ENCODE assay signal across 8 cellular contexts in the genomic region with DNA sequence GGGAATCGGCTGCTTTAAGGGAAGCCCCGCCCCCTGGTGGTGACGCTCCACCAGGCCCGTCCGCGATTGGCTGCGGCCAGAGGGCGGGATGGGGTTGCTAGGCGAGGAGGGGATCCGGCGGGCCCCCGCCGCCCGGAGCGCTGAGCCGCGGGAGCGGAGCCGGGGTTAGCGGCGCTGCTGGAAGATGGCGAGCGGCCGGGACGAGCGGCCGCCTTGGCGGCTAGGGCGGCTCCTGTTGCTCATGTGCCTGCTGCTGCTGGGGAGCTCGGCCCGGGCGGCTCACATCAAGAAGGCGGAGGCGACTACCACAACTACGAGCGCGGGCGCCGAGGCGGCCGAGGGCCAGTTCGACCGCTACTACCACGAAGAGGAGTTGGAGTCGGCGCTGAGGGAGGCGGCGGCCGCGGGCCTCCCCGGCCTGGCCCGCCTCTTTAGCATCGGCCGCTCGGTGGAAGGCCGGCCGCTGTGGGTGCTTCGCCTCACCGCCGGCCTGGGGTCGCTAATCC.
DNase-seq lines count a peak whose midpoint lies in the region; ATAC-seq and TF ChIP-seq lines count a peak whose summit lies in the region.

Gene CPD (plus strand): TSS at position 131 of the 506 bp plus-strand sequence. CDS start 54 bp downstream, at position 185.

- no peaks in the 10 kb centered on the region for H3K27me3 Mint-ChIP-seq in central memory CD8-positive, alpha-beta T cell

- peaks cover 61% of the 10 kb centered on the region for H3K4me1 Mint-ChIP-seq in central memory CD8-positive, alpha-beta T cell

- DNase-seq in AG09309 (ENCODE audit: low read depth) (peak; percentile 77), NCI-H446 treated with DMSO at 0.1 percent for 48 hours (lab: John Stamatoyannopoulos, UW) (peak; percentile 75), islet precursor cell (peak; percentile 99)
- peak; percentile 95 to 97 for DNase-seq in central memory CD8-positive, alpha-beta T cell (ENCODE audit: low spot score in 2 of 2)
- DNase-seq in stimulated activated CD4-positive, alpha-beta T cell treated with anti-CD3 and anti-CD28 coated beads, Interleukin-12 subunit alpha, Interleukin-12 subunit beta, amount 100 ng/mL, for 4 hours, result peak; percentile 96

- peak within 1 kb of the TSS; percentile 79 for H3K4me3 ChIP-seq in AG09309 (ENCODE audit: control insufficient read depth, low read depth, low read length)

- H3K36me3 Mint-ChIP-seq in central memory CD8-positive, alpha-beta T cell (ENCODE audit: insufficient read depth), result peaks cover 17% of the 10 kb centered on the region

- H3K27ac Mint-ChIP-seq in central memory CD8-positive, alpha-beta T cell (ENCODE audit: low read depth), result peak within 1 kb of the TSS; percentile 93

- TF ChIP-seq CTCF in AG09309 (IDR thresholded peaks at IDR 0.05; ENCODE audit: control insufficient read depth, insufficient read depth, low read depth, low read length, missing control alignments), result no peak

- H3K4me3 Mint-ChIP-seq in central memory CD8-positive, alpha-beta T cell, result peak within 1 kb of the TSS; percentile 83

- no peaks in the 10 kb centered on the region for H3K9me3 Mint-ChIP-seq in central memory CD8-positive, alpha-beta T cell

- ATAC-seq in GM19023 (IDR thresholded peaks at IDR 0.05; ENCODE audit: unreplicated experiment), result peak; percentile 88
- ATAC-seq in HG03342 (IDR thresholded peaks at IDR 0.05; ENCODE audit: unreplicated experiment), result peak; percentile 82
- ATAC-seq in activated CD4-positive, CD25-positive, alpha-beta regulatory T cell treated with anti-CD3 and anti-CD28 coated beads, Interleukin-2, amount 50 U/mL, for 24 hours, result peak; percentile 89 to 91
- peak; percentile 89 for ATAC-seq in central memory CD8-positive, alpha-beta T cell (replicated peaks; ENCODE audit: extremely low read depth, poor library complexity, severe bottlenecking)

Comparison
In these comparisons a context has a peak if more than half of its experiments do, and no peak if none do; other contexts are left out.
1. Peak in every context shown above with its lines: DNase-seq, ATAC-seq and H3K4me3 ChIP-seq.